ENCODE assay signal across 10 cellular contexts in genomic region chr18:24051256-24051947, GRCh38. TPM values are rescaled to one million over a fixed set of nuclear protein-coding genes. Genes with fewer than 3 reads are reported as not detected.
DNase-seq lines count a peak whose midpoint lies in the region; ATAC-seq and TF ChIP-seq lines count a peak whose summit lies in the region.
"Had no signal": no experiment of that assay in that cellular context is flagged by ENCODE, and none has a peak within 500 bp of the region (broad histone marks: within the 10 kb centered on the region; RNA-seq: fewer than 3 reads in every experiment).

No MANE protein-coding gene starts in this region.

- H3K27me3 ChIP-seq in adrenal gland: no peaks in the 10 kb centered on the region

- peak; percentile 50 for ATAC-seq in GM18511 (IDR thresholded peaks at IDR 0.05; ENCODE audit: unreplicated experiment)
- peak; percentile 42 for ATAC-seq in HG03175 (IDR thresholded peaks at IDR 0.05; ENCODE audit: unreplicated experiment)
- ATAC-seq in HG02840 (IDR thresholded peaks at IDR 0.05; ENCODE audit: low FRiP score, unreplicated experiment): no peak

- no peaks in the 10 kb centered on the region for H3K9me3 ChIP-seq in adrenal gland (replicated peaks in 1 of 3)

- DNase-seq in adrenal gland (peak in 3 of 7 donors; percentile 38 to 50 (median 39)), renal cortical epithelial cell (ENCODE audit: low read depth) (peak; percentile 51), NCI-H2081 (lab: John Stamatoyannopoulos, UW) (no peak), SIG-M5 treated with dmso at 0.1 percent for 504 hours (lab: John Stamatoyannopoulos, UW; ENCODE audit: unreplicated experiment) (no peak), GM20000 (ENCODE audit: low spot score) (no peak)
- DNase-seq: stimulated activated naive CD4-positive, alpha-beta T cell treated with Interleukin-2 at 50 U/mL for 16 hours had no signal

- no peaks in the 10 kb centered on the region for H3K36me3 ChIP-seq in adrenal gland (replicated peaks in 1 of 2)

- H3K27ac ChIP-seq in adrenal gland: peak overlapping the region; percentile 42 to 85 (median 74)
- H3K27ac ChIP-seq: HL-60 had no signal

- intact Hi-C loops in adrenal gland (cut with DNase I): no loop called here

- no peak for TF ChIP-seq POLR2A in adrenal gland (IDR thresholded peaks at IDR 0.05)

- TF ChIP-seq CTCF in adrenal gland (IDR thresholded peaks at IDR 0.05): no peak
- TF ChIP-seq CTCF in GM20000 (IDR thresholded peaks at IDR 0.05; ENCODE audit: extremely low read depth, missing control alignments): no peak

- peak overlapping the region in 1 of 4 donors; percentile 13 for H3K4me3 ChIP-seq in adrenal gland

- 40 to 49% (median 43%) methylated on average over 9 of the region's 9 CpGs for WGBS in adrenal gland, 4 donors

- peaks cover 22 to 67% of the 10 kb centered on the region in 2 donors for H3K4me1 ChIP-seq in adrenal gland (replicated peaks in 1 of 2)

RNA-seq across cellular contexts. Expression of gene TTC39C, which starts 36.8 kb away (rescaled TPM):
- total RNA-seq in adrenal gland (10 to 100 TPM; 37.9 to 77.6 (median 51.0) TPM), renal cortical epithelial cell (26.9 and 42.0 TPM in 2 replicates)
- polyA plus RNA-seq in adrenal gland: 10 to 100 TPM; 31.2 to 53.5 (median 35.9) TPM
